In genomic region chr1:94602312-94602711, GRCh38 we compare ENCODE assay signal across 11 cellular contexts.
DNase-seq lines count a peak whose midpoint lies in the region; ATAC-seq and TF ChIP-seq lines count a peak whose summit lies in the region.
"Had no signal": no experiment of that assay in that cellular context is flagged by ENCODE, and none has a peak within 500 bp of the region (broad histone marks: within the 10 kb centered on the region; RNA-seq: fewer than 3 reads in every experiment).

No MANE protein-coding gene starts in this region.

- WGBS in right cardiac atrium, result 48% methylated on average over 10 of the region's 10 CpGs

- H3K79me2 ChIP-seq in fibroblast of lung (ENCODE audit: control insufficient read depth, insufficient read depth, low read length), result no peaks in the 10 kb centered on the region

- peak overlapping the region; percentile 23 for H3K4me2 ChIP-seq in fibroblast of lung (ENCODE audit: extremely low read depth, insufficient read depth, low read length)

- H3K27me3 ChIP-seq in right cardiac atrium (ENCODE audit: control insufficient read depth, insufficient read depth) (no peaks in the 10 kb centered on the region), fibroblast of lung (ENCODE audit: control insufficient read depth, insufficient read depth, low read length) (no peaks in the 10 kb centered on the region), upper lobe of right lung (no peaks in the 10 kb centered on the region)
- H3K27me3 ChIP-seq: tibial nerve had no signal

- intact Hi-C loops in right cardiac atrium (cut with DNase I) (no loop called here), left ventricle myocardium superior (cut with micrococcal nuclease) (loop anchor here (10.0 kb wide), 1 partner anchor 78 kb away; no protein-coding TSS in a partner anchor), upper lobe of right lung (cut with DNase I) (no loop called here)

- H3K9ac ChIP-seq in fibroblast of lung (ENCODE audit: insufficient read depth, low read length), result no peak overlapping the region

- H3K36me3 ChIP-seq in fibroblast of lung (ENCODE audit: control insufficient read depth, insufficient read depth, low read length) (no peaks in the 10 kb centered on the region), upper lobe of right lung (no peaks in the 10 kb centered on the region)
- H3K36me3 ChIP-seq: tibial nerve had no signal

- peak in 2 of 3 donors; percentile 14 to 47 for DNase-seq in right cardiac atrium
- DNase-seq in left ventricle myocardium superior, result no peak
- DNase-seq in SIG-M5 treated with dmso at 0.1 percent for 504 hours (lab: John Stamatoyannopoulos, UW; ENCODE audit: unreplicated experiment), result peak; percentile 94
- peak; percentile 77 to 85 for DNase-seq in fibroblast of lung (ENCODE audit: low read depth in 2 of 2)
- peak; percentile 75 for DNase-seq in upper lobe of right lung
- DNase-seq in NCI-H1092 treated with DMSO at 0.1 percent for 48 hours (lab: John Stamatoyannopoulos, UW), result no peak
- DNase-seq: activated CD4-positive, alpha-beta T cell treated with anti-CD3 and anti-CD28 coated beads, Interleukin-2, amount 50 U/mL, for 1 hour; COR-L47 had no signal

- peak; percentile 51 to 55 for ATAC-seq in right cardiac atrium
- ATAC-seq in left ventricle myocardium superior, result no peak
- ATAC-seq in upper lobe of right lung, result peak; percentile 85
- ATAC-seq in HG03457 (IDR thresholded peaks at IDR 0.05; ENCODE audit: unreplicated experiment), result no peak
- no peak for ATAC-seq in GM19328 (IDR thresholded peaks at IDR 0.05; ENCODE audit: unreplicated experiment)

- no peak overlapping the region for H3K27ac ChIP-seq in right cardiac atrium (ENCODE audit: low read length)
- no peak overlapping the region for H3K27ac ChIP-seq in fibroblast of lung (ENCODE audit: insufficient read depth, low read length)
- H3K27ac ChIP-seq in upper lobe of right lung, result no peak overlapping the region
- H3K27ac ChIP-seq: tibial nerve had no signal

- TF ChIP-seq CTCF in fibroblast of lung (conservative IDR thresholded peaks at IDR 0.05 in 1 of 2, IDR thresholded peaks at IDR 0.05 in 1 of 2; ENCODE audit: low read depth in 1 of 2, low read length in 2 of 2) (no peak), upper lobe of right lung (IDR thresholded peaks at IDR 0.05) (no peak)

- H3K4me1 ChIP-seq in right cardiac atrium (ENCODE audit: control insufficient read depth, insufficient read depth, low read length), result no peaks in the 10 kb centered on the region
- H3K4me1 ChIP-seq in fibroblast of lung (ENCODE audit: control insufficient read depth, extremely low read depth, insufficient read depth, low read length), result peaks cover 4% of the 10 kb centered on the region
- peaks cover 11% of the 10 kb centered on the region for H3K4me1 ChIP-seq in upper lobe of right lung

- no peaks in the 10 kb centered on the region for H3K9me3 ChIP-seq in right cardiac atrium (ENCODE audit: control insufficient read depth, low read length)
- H3K9me3 ChIP-seq in fibroblast of lung (ENCODE audit: control insufficient read depth, insufficient read depth, low read depth, low read length), result no peaks in the 10 kb centered on the region
- no peaks in the 10 kb centered on the region for H3K9me3 ChIP-seq in upper lobe of right lung
- H3K9me3 ChIP-seq: tibial nerve had no signal

- H3K4me3 ChIP-seq in right cardiac atrium (ENCODE audit: low read length), result no peak overlapping the region
- no peak overlapping the region for H3K4me3 ChIP-seq in fibroblast of lung (replicated peaks in 1 of 4; ENCODE audit: control extremely low read depth in 1 of 4, insufficient read depth in 1 of 4, low read depth in 3 of 4, low read length in 4 of 4)
- H3K4me3 ChIP-seq in upper lobe of right lung, result peak overlapping the region; percentile 4
- H3K4me3 ChIP-seq: tibial nerve had no signal

- H4K20me1 ChIP-seq in fibroblast of lung (ENCODE audit: control insufficient read depth, extremely low read depth, insufficient read depth, low read length), result no peaks in the 10 kb centered on the region

- peak overlapping the region; percentile 36 for H2AFZ ChIP-seq in fibroblast of lung (ENCODE audit: low read length)

Comparison
In these comparisons a context has a peak if more than half of its experiments do, and no peak if none do; other contexts are left out.
1. ATAC-seq: peak in right cardiac atrium (2 of 2) and upper lobe of right lung (single experiment); none in left ventricle myocardium superior (single experiment), HG03457 (single experiment) and GM19328 (single experiment).
2. DNase-seq: peak in right cardiac atrium (2 of 3), SIG-M5 treated with dmso at 0.1 percent for 504 hours (single experiment), fibroblast of lung (2 of 2) and upper lobe of right lung (single experiment); none in left ventricle myocardium superior (single experiment) and NCI-H1092 treated with DMSO at 0.1 percent for 48 hours (single experiment).